2 cellular contexts compared by ENCODE assay signal in the genomic region with DNA sequence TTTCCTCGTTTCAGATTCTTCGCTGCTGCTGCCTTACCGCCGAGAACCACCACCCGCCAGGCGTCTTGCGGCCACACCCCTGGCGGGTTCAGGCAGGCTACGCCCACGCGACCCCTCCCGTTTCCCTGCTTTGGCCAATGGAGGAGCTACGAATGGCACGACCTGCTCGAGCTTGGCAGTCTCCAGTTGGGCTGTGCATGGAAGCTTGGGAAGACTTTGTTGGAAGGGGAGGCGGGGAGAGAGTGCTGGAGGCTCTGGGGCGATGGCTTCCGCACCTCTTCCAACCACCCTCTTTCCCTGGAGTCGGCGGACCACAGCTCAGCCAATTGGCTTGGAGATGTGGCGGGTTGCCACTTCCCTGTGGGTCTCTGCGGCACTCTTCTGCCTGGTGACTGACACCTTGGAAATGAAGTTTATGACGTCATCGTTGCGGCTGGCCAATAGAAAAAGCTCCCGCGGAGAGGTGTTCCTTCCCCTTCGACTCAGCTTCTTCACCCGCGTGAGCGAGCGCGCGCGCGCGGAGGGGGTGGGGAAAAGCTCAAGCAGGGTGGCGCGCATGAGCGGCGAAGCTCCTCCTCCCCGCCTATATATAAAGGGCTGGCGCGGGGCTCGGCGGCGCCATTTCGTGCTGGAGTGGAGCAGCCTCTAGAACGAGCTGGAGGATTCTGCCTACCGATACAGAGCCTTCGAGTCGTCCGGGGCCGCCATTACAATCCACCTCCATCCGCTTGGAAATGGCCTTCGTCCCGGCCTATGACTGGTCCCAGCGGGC.
TF ChIP-seq lines count a peak whose summit lies in the region.

No MANE protein-coding gene starts in this region.

TF ChIP-seq in HCT116, 20 proteins besides CTCF, POLR2A, EP300 and RAD21 (continued from another document):
- TF ChIP-seq YY1 (IDR thresholded peaks at IDR 0.05; ENCODE audit: extremely low read depth, insufficient replicate concordance, low read depth, low read length) (peak; percentile 93), ELF1 (IDR thresholded peaks at IDR 0.05; ENCODE audit: borderline replicate concordance, low read depth) (no peak), EZH2 (IDR thresholded peaks at IDR 0.05) (no peak), TCF7L2 (IDR thresholded peaks at IDR 0.05; ENCODE audit: borderline replicate concordance, extremely low read depth, insufficient read depth, insufficient read length) (no peak), EGR1 (IDR thresholded peaks at IDR 0.05; ENCODE audit: low read depth) (no peak)
- TF ChIP-seq, protein P1, sequence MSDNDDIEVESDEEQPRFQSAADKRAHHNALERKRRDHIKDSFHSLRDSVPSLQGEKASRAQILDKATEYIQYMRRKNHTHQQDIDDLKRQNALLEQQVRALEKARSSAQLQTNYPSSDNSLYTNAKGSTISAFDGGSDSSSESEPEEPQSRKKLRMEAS (IDR thresholded peaks at IDR 0.05), result no peak
- TF ChIP-seq, protein P2, sequence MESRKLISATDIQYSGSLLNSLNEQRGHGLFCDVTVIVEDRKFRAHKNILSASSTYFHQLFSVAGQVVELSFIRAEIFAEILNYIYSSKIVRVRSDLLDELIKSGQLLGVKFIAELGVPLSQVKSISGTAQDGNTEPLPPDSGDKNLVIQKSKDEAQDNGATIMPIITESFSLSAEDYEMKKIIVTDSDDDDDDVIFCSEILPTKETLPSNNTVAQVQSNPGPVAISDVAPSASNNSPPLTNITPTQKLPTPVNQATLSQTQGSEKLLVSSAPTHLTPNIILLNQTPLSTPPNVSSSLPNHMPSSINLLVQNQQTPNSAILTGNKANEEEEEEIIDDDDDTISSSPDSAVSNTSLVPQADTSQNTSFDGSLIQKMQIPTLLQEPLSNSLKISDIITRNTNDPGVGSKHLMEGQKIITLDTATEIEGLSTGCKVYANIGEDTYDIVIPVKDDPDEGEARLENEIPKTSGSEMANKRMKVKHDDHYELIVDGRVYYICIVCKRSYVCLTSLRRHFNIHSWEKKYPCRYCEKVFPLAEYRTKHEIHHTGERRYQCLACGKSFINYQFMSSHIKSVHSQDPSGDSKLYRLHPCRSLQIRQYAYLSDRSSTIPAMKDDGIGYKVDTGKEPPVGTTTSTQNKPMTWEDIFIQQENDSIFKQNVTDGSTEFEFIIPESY (IDR thresholded peaks at IDR 0.05; ENCODE audit: extremely low read depth, insufficient replicate concordance, low read length), result no peak
- TF ChIP-seq, protein P3, sequence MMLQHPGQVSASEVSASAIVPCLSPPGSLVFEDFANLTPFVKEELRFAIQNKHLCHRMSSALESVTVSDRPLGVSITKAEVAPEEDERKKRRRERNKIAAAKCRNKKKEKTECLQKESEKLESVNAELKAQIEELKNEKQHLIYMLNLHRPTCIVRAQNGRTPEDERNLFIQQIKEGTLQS (IDR thresholded peaks at IDR 0.05), result no peak
TF ChIP-seq in HCT116: peak in this region for 2.

TF ChIP-seq in neural cell, 6 proteins besides CTCF, POLR2A, EP300 and RAD21 (continued from another document):
- TF ChIP-seq, protein P4, sequence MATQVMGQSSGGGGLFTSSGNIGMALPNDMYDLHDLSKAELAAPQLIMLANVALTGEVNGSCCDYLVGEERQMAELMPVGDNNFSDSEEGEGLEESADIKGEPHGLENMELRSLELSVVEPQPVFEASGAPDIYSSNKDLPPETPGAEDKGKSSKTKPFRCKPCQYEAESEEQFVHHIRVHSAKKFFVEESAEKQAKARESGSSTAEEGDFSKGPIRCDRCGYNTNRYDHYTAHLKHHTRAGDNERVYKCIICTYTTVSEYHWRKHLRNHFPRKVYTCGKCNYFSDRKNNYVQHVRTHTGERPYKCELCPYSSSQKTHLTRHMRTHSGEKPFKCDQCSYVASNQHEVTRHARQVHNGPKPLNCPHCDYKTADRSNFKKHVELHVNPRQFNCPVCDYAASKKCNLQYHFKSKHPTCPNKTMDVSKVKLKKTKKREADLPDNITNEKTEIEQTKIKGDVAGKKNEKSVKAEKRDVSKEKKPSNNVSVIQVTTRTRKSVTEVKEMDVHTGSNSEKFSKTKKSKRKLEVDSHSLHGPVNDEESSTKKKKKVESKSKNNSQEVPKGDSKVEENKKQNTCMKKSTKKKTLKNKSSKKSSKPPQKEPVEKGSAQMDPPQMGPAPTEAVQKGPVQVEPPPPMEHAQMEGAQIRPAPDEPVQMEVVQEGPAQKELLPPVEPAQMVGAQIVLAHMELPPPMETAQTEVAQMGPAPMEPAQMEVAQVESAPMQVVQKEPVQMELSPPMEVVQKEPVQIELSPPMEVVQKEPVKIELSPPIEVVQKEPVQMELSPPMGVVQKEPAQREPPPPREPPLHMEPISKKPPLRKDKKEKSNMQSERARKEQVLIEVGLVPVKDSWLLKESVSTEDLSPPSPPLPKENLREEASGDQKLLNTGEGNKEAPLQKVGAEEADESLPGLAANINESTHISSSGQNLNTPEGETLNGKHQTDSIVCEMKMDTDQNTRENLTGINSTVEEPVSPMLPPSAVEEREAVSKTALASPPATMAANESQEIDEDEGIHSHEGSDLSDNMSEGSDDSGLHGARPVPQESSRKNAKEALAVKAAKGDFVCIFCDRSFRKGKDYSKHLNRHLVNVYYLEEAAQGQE (IDR thresholded peaks at IDR 0.05; ENCODE audit: borderline replicate concordance), result peak; percentile 97
